In the genomic region with DNA sequence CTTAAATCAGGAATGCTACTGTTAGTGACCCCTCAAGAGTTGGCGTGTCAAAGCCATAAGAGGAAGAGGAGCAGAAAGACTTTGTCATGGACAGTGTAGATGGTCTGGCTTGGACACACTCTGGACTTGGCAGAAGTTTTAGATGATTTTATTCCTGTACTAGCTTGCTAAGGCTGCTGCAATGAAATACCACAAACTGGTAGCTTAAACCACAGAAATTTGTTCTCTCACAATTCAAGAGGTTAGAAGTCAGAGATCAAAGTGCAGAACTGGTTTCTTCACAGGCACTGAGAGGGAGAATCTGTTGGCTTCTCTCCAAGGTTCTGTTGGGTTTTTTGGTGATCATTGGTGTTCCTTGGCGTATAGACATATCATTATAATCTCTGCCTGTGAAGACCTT, we compare ENCODE assay signal across 18 cellular contexts.
DNase-seq lines count a peak whose midpoint lies in the region; ATAC-seq lines count a peak whose summit lies in the region.
"Had no signal": no experiment of that assay in that cellular context is flagged by ENCODE, and none has a peak within 500 bp of the region (broad histone marks: within the 10 kb centered on the region; RNA-seq: fewer than 3 reads in every experiment).

No MANE protein-coding gene starts in this region.

- no peak for ATAC-seq in HG03280 (IDR thresholded peaks at IDR 0.05; ENCODE audit: unreplicated experiment)
- ATAC-seq in HG03039 (IDR thresholded peaks at IDR 0.05; ENCODE audit: unreplicated experiment): no peak
- ATAC-seq: A549, gastrocnemius medialis, Panc1 had no signal

- H3K27me3 Mint-ChIP-seq in activated CD4-positive, alpha-beta T cell treated with anti-CD3 and anti-CD28 coated beads, Interleukin-2, amount 10 ng/mL, durations not matched to agents 7 days and 5 days: no peaks in the 10 kb centered on the region
- H3K27me3 Mint-ChIP-seq in activated naive CD8-positive, alpha-beta T cell: no peaks in the 10 kb centered on the region

- peaks cover 35% of the 10 kb centered on the region for H3K36me3 Mint-ChIP-seq in activated CD4-positive, alpha-beta T cell treated with anti-CD3 and anti-CD28 coated beads, Interleukin-2, amount 10 ng/mL, durations not matched to agents 7 days and 5 days (ENCODE audit: low read depth)
- H3K36me3 Mint-ChIP-seq in activated naive CD8-positive, alpha-beta T cell: peaks cover 9% of the 10 kb centered on the region
- H3K36me3 Mint-ChIP-seq: neural progenitor cell had no signal

- peak; percentile 53 for DNase-seq in activated CD4-positive, alpha-beta T cell treated with anti-CD3 and anti-CD28 coated beads, Interleukin-2, amount 10 ng/mL, durations not matched to agents 7 days and 5 days
- no peak for DNase-seq in activated CD4-positive, alpha-beta T cell treated with anti-CD3 and anti-CD28 coated beads for 1 hour
- peak; percentile 67 for DNase-seq in Jurkat, Clone E6-1 (ENCODE audit: low read depth, low spot score)
- peak; percentile 56 for DNase-seq in myocyte (ENCODE audit: low read depth)
- DNase-seq in GOT3 (lab: John Stamatoyannopoulos, UW): no peak
- DNase-seq: amygdala, gastrocnemius medialis, mesenchymal stem cell, NCI-H187, NCI-H510A treated with DMSO at 0.1 percent for 48 hours, retina, transverse colon had no signal

- H3K4me3 Mint-ChIP-seq in activated CD4-positive, alpha-beta T cell treated with anti-CD3 and anti-CD28 coated beads, Interleukin-2, amount 10 ng/mL, durations not matched to agents 7 days and 5 days: no peak overlapping the region
- H3K4me3 Mint-ChIP-seq in activated naive CD8-positive, alpha-beta T cell: peak overlapping the region; percentile 53
- H3K4me3 Mint-ChIP-seq: neural progenitor cell had no signal

- CTCF ChIA-PET in activated CD4-positive, alpha-beta T cell treated with anti-CD3 and anti-CD28 coated beads, Interleukin-2, amount 10 ng/mL, durations not matched to agents 7 days and 5 days (lab: Charles Lee): no interaction called here

- H3K4me3 ChIP-seq in Jurkat, Clone E6-1 (ENCODE audit: low read length): no peak overlapping the region
- H3K4me3 ChIP-seq: A549, gastrocnemius medialis, neural progenitor cell, transverse colon had no signal

- peaks cover 74% of the 10 kb centered on the region for H3K4me1 Mint-ChIP-seq in activated CD4-positive, alpha-beta T cell treated with anti-CD3 and anti-CD28 coated beads, Interleukin-2, amount 10 ng/mL, durations not matched to agents 7 days and 5 days
- peaks cover 87% of the 10 kb centered on the region for H3K4me1 Mint-ChIP-seq in activated naive CD8-positive, alpha-beta T cell (ENCODE audit: low read depth)
- H3K4me1 Mint-ChIP-seq: neural progenitor cell had no signal

- H3K9me3 Mint-ChIP-seq in activated CD4-positive, alpha-beta T cell treated with anti-CD3 and anti-CD28 coated beads, Interleukin-2, amount 10 ng/mL, durations not matched to agents 7 days and 5 days: peaks cover 31% of the 10 kb centered on the region
- peaks cover 15% of the 10 kb centered on the region for H3K9me3 Mint-ChIP-seq in activated naive CD8-positive, alpha-beta T cell (ENCODE audit: low read depth)
- H3K9me3 Mint-ChIP-seq: neural progenitor cell had no signal

- POLR2A ChIA-PET in activated CD4-positive, alpha-beta T cell treated with anti-CD3 and anti-CD28 coated beads, Interleukin-2, amount 10 ng/mL, durations not matched to agents 7 days and 5 days (lab: Charles Lee): no interaction called here

- peak overlapping the region; percentile 79 for H3K27ac Mint-ChIP-seq in activated CD4-positive, alpha-beta T cell treated with anti-CD3 and anti-CD28 coated beads, Interleukin-2, amount 10 ng/mL, durations not matched to agents 7 days and 5 days
- H3K27ac Mint-ChIP-seq in activated naive CD8-positive, alpha-beta T cell: peak overlapping the region; percentile 76
- H3K27ac Mint-ChIP-seq: neural progenitor cell had no signal

Comparison
In these comparisons a context has a peak if more than half of its experiments do, and no peak if none do; other contexts are left out.
1. DNase-seq: peak in activated CD4-positive, alpha-beta T cell treated with anti-CD3 and anti-CD28 coated beads, Interleukin-2, amount 10 ng/mL, durations not matched to agents 7 days and 5 days (single experiment), Jurkat, Clone E6-1 (single experiment) and myocyte (single experiment); none in activated CD4-positive, alpha-beta T cell treated with anti-CD3 and anti-CD28 coated beads for 1 hour (single experiment) and GOT3 (single experiment).